Comparison of ENCODE assay signal across 20 cellular contexts in the genomic region with DNA sequence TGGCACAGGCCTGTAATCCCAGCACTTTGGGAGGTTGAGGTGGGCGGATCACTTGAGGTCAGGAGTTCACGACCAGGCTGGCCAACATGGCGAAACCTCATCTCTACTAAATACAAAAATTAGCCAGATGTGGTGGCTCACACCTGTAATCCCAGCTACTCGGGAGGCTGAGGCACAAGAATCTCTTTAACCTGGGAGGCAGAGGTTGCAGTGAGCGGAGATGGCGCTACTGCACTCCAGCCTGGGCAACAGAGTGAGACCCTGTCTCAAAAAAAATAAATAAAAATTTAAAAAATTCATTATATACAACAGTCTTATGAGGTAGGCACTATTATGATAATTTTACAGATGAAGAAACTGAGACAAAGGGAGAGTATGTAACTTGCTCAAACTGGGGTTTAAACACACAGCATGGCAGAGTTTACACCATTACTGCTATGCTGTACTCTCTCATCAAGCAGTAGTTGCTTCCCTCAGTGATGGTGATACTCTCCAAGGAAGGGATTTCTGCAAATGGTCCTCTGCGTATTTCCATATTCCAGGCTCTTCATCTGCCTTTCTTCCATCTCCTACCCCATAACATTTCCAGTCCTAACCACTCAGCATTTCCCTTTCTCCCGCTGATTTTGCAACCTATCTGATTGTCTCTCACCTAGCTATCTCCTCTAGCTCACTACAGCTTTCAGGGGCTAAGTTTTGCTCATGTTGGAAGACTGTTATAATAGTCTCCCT.
"Had no signal": no experiment of that assay in that cellular context is flagged by ENCODE, and none has a peak within 500 bp of the region (broad histone marks: within the 10 kb centered on the region; RNA-seq: fewer than 3 reads in every experiment).

No MANE protein-coding gene starts in this region.

- H3K27ac ChIP-seq: foreskin keratinocyte, left ventricle myocardium inferior had no signal

- H3K4me1 Mint-ChIP-seq: activated B cell treated with CpG ODN at 0.5 μM for 24 hours had no signal

- H3K27me3 Mint-ChIP-seq: activated B cell treated with CpG ODN at 0.5 μM for 24 hours; activated naive CD4-positive, alpha-beta T cell treated with anti-CD3 and anti-CD28 coated beads, Interleukin-2, amount 50 U/mL, for 24 hours; brain; stimulated activated naive B cell treated with anti-CD40 and anti-IgM and Interleukin-4, amounts not matched to agents 10 μg/mL and 1 μg/mL and 100 μg/mL, for 72 hours had no signal

- H3K4me3 Mint-ChIP-seq: activated B cell treated with CpG ODN at 0.5 μM for 24 hours; activated naive CD4-positive, alpha-beta T cell treated with anti-CD3 and anti-CD28 coated beads, Interleukin-2, amount 50 U/mL, for 24 hours; brain; nephron; stimulated activated naive B cell treated with anti-CD40 and anti-IgM and Interleukin-4, amounts not matched to agents 10 μg/mL and 1 μg/mL and 100 μg/mL, for 72 hours had no signal

- ATAC-seq: foreskin keratinocyte had no signal

- FAIRE-seq: kidney, TTC549 had no signal

- DNase-seq: activated B cell treated with CpG ODN at 0.5 μM for 24 hours; activated CD4-positive, alpha-beta T cell treated with anti-CD3 and anti-CD28 coated beads for 48 hours; activated effector memory CD4-positive, alpha-beta T cell treated with anti-CD3 and anti-CD28 coated beads, Interleukin-2, amount 50 U/mL, for 16 hours; activated T-cell treated with anti-CD3 and anti-CD28 coated beads, Interleukin-2, amount 50 U/mL, for 1 hour; cortex of kidney; effector CD8-positive, alpha-beta T cell; foreskin keratinocyte; glutamatergic neuron; hypothalamus; kidney; left ventricle myocardium inferior; nucleus accumbens; stimulated activated CD4-positive, alpha-beta T cell treated with anti-CD3 and anti-CD28 coated beads, Interleukin-2, amount 100 ng/mL, for 48 hours; stimulated activated naive B cell treated with anti-CD40 and anti-IgM and Interleukin-4, amounts not matched to agents 10 μg/mL and 1 μg/mL and 100 μg/mL, for 72 hours; substantia nigra; trophoblast cell had no signal

- H3K27ac Mint-ChIP-seq: activated B cell treated with CpG ODN at 0.5 μM for 24 hours, brain, nephron had no signal

- H3K4me3 ChIP-seq: left ventricle myocardium inferior had no signal
